ENCODE assay signal across 1 cellular context in genomic region chr2:40300391-40300790, GRCh38.
TF ChIP-seq lines count a peak whose summit lies in the region.

No MANE protein-coding gene starts in this region.

TF ChIP-seq in GM23338, 12 proteins besides CTCF, POLR2A, EP300 and RAD21 (continued from another document):
- TF ChIP-seq, protein P1, sequence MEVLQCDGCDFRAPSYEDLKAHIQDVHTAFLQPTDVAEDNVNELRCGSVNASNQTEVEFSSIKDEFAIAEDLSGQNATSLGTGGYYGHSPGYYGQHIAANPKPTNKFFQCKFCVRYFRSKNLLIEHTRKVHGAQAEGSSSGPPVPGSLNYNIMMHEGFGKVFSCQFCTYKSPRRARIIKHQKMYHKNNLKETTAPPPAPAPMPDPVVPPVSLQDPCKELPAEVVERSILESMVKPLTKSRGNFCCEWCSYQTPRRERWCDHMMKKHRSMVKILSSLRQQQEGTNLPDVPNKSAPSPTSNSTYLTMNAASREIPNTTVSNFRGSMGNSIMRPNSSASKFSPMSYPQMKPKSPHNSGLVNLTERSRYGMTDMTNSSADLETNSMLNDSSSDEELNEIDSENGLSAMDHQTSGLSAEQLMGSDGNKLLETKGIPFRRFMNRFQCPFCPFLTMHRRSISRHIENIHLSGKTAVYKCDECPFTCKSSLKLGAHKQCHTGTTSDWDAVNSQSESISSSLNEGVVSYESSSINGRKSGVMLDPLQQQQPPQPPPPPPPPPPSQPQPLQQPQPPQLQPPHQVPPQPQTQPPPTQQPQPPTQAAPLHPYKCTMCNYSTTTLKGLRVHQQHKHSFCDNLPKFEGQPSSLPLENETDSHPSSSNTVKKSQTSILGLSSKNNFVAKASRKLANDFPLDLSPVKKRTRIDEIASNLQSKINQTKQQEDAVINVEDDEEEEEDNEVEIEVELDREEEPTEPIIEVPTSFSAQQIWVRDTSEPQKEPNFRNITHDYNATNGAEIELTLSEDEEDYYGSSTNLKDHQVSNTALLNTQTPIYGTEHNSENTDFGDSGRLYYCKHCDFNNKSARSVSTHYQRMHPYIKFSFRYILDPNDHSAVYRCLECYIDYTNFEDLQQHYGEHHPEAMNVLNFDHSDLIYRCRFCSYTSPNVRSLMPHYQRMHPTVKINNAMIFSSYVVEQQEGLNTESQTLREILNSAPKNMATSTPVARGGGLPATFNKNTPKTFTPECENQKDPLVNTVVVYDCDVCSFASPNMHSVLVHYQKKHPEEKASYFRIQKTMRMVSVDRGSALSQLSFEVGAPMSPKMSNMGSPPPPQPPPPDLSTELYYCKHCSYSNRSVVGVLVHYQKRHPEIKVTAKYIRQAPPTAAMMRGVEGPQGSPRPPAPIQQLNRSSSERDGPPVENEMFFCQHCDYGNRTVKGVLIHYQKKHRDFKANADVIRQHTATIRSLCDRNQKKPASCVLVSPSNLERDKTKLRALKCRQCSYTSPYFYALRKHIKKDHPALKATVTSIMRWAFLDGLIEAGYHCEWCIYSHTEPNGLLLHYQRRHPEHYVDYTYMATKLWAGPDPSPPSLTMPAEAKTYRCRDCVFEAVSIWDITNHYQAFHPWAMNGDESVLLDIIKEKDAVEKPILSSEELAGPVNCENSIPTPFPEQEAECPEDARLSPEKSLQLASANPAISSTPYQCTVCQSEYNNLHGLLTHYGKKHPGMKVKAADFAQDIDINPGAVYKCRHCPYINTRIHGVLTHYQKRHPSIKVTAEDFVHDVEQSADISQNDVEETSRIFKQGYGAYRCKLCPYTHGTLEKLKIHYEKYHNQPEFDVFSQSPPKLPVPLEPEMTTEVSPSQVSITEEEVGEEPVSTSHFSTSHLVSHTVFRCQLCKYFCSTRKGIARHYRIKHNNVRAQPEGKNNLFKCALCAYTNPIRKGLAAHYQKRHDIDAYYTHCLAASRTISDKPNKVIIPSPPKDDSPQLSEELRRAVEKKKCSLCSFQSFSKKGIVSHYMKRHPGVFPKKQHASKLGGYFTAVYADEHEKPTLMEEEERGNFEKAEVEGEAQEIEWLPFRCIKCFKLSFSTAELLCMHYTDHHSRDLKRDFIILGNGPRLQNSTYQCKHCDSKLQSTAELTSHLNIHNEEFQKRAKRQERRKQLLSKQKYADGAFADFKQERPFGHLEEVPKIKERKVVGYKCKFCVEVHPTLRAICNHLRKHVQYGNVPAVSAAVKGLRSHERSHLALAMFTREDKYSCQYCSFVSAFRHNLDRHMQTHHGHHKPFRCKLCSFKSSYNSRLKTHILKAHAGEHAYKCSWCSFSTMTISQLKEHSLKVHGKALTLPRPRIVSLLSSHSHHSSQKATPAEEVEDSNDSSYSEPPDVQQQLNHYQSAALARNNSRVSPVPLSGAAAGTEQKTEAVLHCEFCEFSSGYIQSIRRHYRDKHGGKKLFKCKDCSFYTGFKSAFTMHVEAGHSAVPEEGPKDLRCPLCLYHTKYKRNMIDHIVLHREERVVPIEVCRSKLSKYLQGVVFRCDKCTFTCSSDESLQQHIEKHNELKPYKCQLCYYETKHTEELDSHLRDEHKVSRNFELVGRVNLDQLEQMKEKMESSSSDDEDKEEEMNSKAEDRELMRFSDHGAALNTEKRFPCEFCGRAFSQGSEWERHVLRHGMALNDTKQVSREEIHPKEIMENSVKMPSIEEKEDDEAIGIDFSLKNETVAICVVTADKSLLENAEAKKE (CRISPR knock-in tag; IDR thresholded peaks at IDR 0.05), result no peak
- TF ChIP-seq CREB1 (CRISPR knock-in tag; IDR thresholded peaks at IDR 0.05; ENCODE audit: low read depth), result no peak
- TF ChIP-seq ZNF114 (CRISPR knock-in tag; IDR thresholded peaks at IDR 0.05), result no peak
- TF ChIP-seq, protein P2, sequence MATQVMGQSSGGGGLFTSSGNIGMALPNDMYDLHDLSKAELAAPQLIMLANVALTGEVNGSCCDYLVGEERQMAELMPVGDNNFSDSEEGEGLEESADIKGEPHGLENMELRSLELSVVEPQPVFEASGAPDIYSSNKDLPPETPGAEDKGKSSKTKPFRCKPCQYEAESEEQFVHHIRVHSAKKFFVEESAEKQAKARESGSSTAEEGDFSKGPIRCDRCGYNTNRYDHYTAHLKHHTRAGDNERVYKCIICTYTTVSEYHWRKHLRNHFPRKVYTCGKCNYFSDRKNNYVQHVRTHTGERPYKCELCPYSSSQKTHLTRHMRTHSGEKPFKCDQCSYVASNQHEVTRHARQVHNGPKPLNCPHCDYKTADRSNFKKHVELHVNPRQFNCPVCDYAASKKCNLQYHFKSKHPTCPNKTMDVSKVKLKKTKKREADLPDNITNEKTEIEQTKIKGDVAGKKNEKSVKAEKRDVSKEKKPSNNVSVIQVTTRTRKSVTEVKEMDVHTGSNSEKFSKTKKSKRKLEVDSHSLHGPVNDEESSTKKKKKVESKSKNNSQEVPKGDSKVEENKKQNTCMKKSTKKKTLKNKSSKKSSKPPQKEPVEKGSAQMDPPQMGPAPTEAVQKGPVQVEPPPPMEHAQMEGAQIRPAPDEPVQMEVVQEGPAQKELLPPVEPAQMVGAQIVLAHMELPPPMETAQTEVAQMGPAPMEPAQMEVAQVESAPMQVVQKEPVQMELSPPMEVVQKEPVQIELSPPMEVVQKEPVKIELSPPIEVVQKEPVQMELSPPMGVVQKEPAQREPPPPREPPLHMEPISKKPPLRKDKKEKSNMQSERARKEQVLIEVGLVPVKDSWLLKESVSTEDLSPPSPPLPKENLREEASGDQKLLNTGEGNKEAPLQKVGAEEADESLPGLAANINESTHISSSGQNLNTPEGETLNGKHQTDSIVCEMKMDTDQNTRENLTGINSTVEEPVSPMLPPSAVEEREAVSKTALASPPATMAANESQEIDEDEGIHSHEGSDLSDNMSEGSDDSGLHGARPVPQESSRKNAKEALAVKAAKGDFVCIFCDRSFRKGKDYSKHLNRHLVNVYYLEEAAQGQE (IDR thresholded peaks at IDR 0.05; ENCODE audit: unreplicated experiment), result no peak
- TF ChIP-seq, protein P3, sequence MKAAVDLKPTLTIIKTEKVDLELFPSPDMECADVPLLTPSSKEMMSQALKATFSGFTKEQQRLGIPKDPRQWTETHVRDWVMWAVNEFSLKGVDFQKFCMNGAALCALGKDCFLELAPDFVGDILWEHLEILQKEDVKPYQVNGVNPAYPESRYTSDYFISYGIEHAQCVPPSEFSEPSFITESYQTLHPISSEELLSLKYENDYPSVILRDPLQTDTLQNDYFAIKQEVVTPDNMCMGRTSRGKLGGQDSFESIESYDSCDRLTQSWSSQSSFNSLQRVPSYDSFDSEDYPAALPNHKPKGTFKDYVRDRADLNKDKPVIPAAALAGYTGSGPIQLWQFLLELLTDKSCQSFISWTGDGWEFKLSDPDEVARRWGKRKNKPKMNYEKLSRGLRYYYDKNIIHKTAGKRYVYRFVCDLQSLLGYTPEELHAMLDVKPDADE (IDR thresholded peaks at IDR 0.05), result no peak
- no peak for TF ChIP-seq ZNF331 (CRISPR knock-in tag; IDR thresholded peaks at IDR 0.05; ENCODE audit: low read depth)
TF ChIP-seq in GM23338: peak in this region for 0.
